1 cellular context compared by ENCODE assay signal in genomic region chr14:67666733-67667132, GRCh38.
TF ChIP-seq lines count a peak whose summit lies in the region.

No MANE protein-coding gene starts in this region.

TF ChIP-seq in GM12878, 131 proteins besides CTCF, POLR2A, EP300 and RAD21:
- TF ChIP-seq RELB (IDR thresholded peaks at IDR 0.05; ENCODE audit: low read depth) = no peak
- TF ChIP-seq, protein P1, sequence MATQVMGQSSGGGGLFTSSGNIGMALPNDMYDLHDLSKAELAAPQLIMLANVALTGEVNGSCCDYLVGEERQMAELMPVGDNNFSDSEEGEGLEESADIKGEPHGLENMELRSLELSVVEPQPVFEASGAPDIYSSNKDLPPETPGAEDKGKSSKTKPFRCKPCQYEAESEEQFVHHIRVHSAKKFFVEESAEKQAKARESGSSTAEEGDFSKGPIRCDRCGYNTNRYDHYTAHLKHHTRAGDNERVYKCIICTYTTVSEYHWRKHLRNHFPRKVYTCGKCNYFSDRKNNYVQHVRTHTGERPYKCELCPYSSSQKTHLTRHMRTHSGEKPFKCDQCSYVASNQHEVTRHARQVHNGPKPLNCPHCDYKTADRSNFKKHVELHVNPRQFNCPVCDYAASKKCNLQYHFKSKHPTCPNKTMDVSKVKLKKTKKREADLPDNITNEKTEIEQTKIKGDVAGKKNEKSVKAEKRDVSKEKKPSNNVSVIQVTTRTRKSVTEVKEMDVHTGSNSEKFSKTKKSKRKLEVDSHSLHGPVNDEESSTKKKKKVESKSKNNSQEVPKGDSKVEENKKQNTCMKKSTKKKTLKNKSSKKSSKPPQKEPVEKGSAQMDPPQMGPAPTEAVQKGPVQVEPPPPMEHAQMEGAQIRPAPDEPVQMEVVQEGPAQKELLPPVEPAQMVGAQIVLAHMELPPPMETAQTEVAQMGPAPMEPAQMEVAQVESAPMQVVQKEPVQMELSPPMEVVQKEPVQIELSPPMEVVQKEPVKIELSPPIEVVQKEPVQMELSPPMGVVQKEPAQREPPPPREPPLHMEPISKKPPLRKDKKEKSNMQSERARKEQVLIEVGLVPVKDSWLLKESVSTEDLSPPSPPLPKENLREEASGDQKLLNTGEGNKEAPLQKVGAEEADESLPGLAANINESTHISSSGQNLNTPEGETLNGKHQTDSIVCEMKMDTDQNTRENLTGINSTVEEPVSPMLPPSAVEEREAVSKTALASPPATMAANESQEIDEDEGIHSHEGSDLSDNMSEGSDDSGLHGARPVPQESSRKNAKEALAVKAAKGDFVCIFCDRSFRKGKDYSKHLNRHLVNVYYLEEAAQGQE (IDR thresholded peaks at IDR 0.05; ENCODE audit: low read depth, low read length) = no peak
- TF ChIP-seq SPI1 (IDR thresholded peaks at IDR 0.05; ENCODE audit: borderline replicate concordance, insufficient read depth, low read depth, low read length) = peak; percentile 79
- TF ChIP-seq IKZF2 (IDR thresholded peaks at IDR 0.05) = 0 out of 4 replicates have a peak, but pooled peaks of 1 of the 2 experiments have one; percentile 25
